Comparison of ENCODE assay signal across 29 cellular contexts in genomic region chr18:49343179-49343578, GRCh38.
DNase-seq lines count a peak whose midpoint lies in the region; TF ChIP-seq lines count a peak whose summit lies in the region.
"Had no signal": no experiment of that assay in that cellular context is flagged by ENCODE, and none has a peak within 500 bp of the region (broad histone marks: within the 10 kb centered on the region; RNA-seq: fewer than 3 reads in every experiment).

No MANE protein-coding gene starts in this region.

- no peak for TF ChIP-seq CTCF in esophagus squamous epithelium (IDR thresholded peaks at IDR 0.05)

- H3K27ac ChIP-seq in epithelial cell of prostate (peak overlapping the region; percentile 56), esophagus squamous epithelium (no peak overlapping the region)
- H3K27ac ChIP-seq: 22Rv1, A549, BLaER1, C4-2B had no signal

- peak; percentile 9 for DNase-seq in SK-MEL-5 (ENCODE audit: low read depth, low spot score)
- no peak for DNase-seq in epithelial cell of prostate (ENCODE audit: low read depth, low spot score)
- peak; percentile 71 for DNase-seq in foreskin melanocyte
- no peak for DNase-seq in esophagus squamous epithelium (lab: John Stamatoyannopoulos, UW)
- DNase-seq in NCI-H510A (lab: John Stamatoyannopoulos, UW): no peak
- no peak for DNase-seq in OCI-M2 (lab: John Stamatoyannopoulos, UW; ENCODE audit: unreplicated experiment)
- DNase-seq: 8988T; ACHN; AML-193; BE2C; C1 segment of cervical spinal cord; Calu3; CD4-positive, alpha-beta memory T cell; CD4-positive, alpha-beta T cell; CD4-positive, CD25-positive, alpha-beta regulatory T cell; CD8-positive, alpha-beta memory T cell; CD8-positive, alpha-beta T cell; COR-L47; DMS 273 treated with DMSO at 0.1 percent for 48 hours; DMS79; DMS79 treated with DMSO at 0.1 percent for 48 hours; DND-41; EL had no signal

- peaks cover 0 to 2% (median 0%) of the 10 kb centered on the region in 3 donors for H3K36me3 ChIP-seq in esophagus squamous epithelium
- H3K36me3 ChIP-seq: BE2C had no signal

- no peaks in the 10 kb centered on the region for H3K27me3 ChIP-seq in esophagus squamous epithelium
- H3K27me3 ChIP-seq: BE2C; BLaER1; BLaER1 treated with 17β-estradiol and CSF1 and Interleukin-3, amounts not matched to agents 10 nM and 100 nM had no signal

- no peaks in the 10 kb centered on the region for H3K9me3 ChIP-seq in esophagus squamous epithelium
- H3K9me3 ChIP-seq: A549; BE2C; BLaER1; BLaER1 treated with 17β-estradiol and CSF1 and Interleukin-3, amounts not matched to agents 10 nM and 100 nM; Caco-2 had no signal

- 95 to 98% methylated on average over 3 of the region's 3 CpGs for WGBS in esophagus squamous epithelium, 2 donors

- in situ Hi-C loops in SK-MEL-5 (cut with HindIII; ENCODE audit: low pct_unique_long_range_greater_than_20kb, low sequenced_read_pairs): no loop called here

- H3K4me3 ChIP-seq in esophagus squamous epithelium: no peak overlapping the region
- H3K4me3 ChIP-seq: A549; BLaER1; BLaER1 treated with 17β-estradiol and CSF1 and Interleukin-3, amounts not matched to agents 10 nM and 100 nM had no signal

- peaks cover 0 to 26% (median 0%) of the 10 kb centered on the region in 3 donors for H3K4me1 ChIP-seq in esophagus squamous epithelium
- H3K4me1 ChIP-seq: BE2C, BLaER1, Caco-2 had no signal

- TF ChIP-seq POLR2A in esophagus squamous epithelium (IDR thresholded peaks at IDR 0.05): no peak

- intact Hi-C loops in esophagus squamous epithelium (cut with DNase I): no loop called here

Comparison
In these comparisons a context has a peak if more than half of its experiments do, and no peak if none do; other contexts are left out.
1. DNase-seq: peak in SK-MEL-5 (single experiment) and foreskin melanocyte (single experiment); none in epithelial cell of prostate (single experiment), esophagus squamous epithelium (single experiment), NCI-H510A (single experiment) and OCI-M2 (single experiment).